ENCODE assay signal across 29 cellular contexts in genomic region chrX:35149517-35149916, GRCh38.
"Had no signal": no experiment of that assay in that cellular context is flagged by ENCODE, and none has a peak within 500 bp of the region (broad histone marks: within the 10 kb centered on the region; RNA-seq: fewer than 3 reads in every experiment).

No MANE protein-coding gene starts in this region.

- H3K4me3 ChIP-seq: stomach, suprapubic skin, testis, thoracic aorta, thyroid gland, tibial artery, tibial nerve, transverse colon, upper lobe of left lung, upper lobe of right lung, uterus, vagina had no signal

- H3K27me3 ChIP-seq: stomach, suprapubic skin, testis, thyroid gland, tibial artery, tibial nerve, transverse colon, upper lobe of left lung, upper lobe of right lung, uterus, vagina had no signal

- DNase-seq: stimulated activated CD4-positive, alpha-beta T cell treated with anti-CD3 and anti-CD28 coated beads, Interleukin-2, amount 100 ng/mL, for 48 hours; stimulated activated CD4-positive, alpha-beta T cell treated with anti-CD3 and anti-CD28 coated beads, Interleukin-4, amount 100 ng/mL, for 1 hour; stimulated activated CD4-positive, alpha-beta T cell treated with anti-CD3 and anti-CD28 coated beads, Interleukin-4, amount 100 ng/mL, for 24 hours; stimulated activated CD4-positive, alpha-beta T cell treated with anti-CD3 and anti-CD28 coated beads, Interleukin-4, amount 100 ng/mL, for 4 hours; stimulated activated CD8-positive, alpha-beta memory T cell treated with anti-CD3 and anti-CD28 coated beads, Interleukin-4, amount 100 ng/mL, for 48 hours; stimulated activated naive B cell treated with anti-CD40 and anti-IgM and Interleukin-4, amounts not matched to agents 10 μg/mL and 1 μg/mL and 100 μg/mL, for 72 hours; stimulated activated naive CD4-positive, alpha-beta T cell; stimulated activated naive CD4-positive, alpha-beta T cell treated with Interleukin-2 at 50 U/mL for 16 hours; stimulated activated naive CD8-positive, alpha-beta T cell treated with anti-CD3 and anti-CD28 coated beads, Interleukin-15, amount 100 ng/mL, for 72 hours; stimulated activated naive CD8-positive, alpha-beta T cell treated with anti-CD3 and anti-CD28 coated beads, Interleukin-15, Interleukin-2, amounts not matched to agents 100 U/mL and 50 U/mL, for 24 hours; stomach; substantia nigra; testis; tibial artery; transverse colon; trophoblast cell; upper lobe of left lung; upper lobe of right lung; uterus had no signal

- H3K36me3 Mint-ChIP-seq: stimulated activated effector memory CD8-positive, alpha-beta T cell treated with anti-CD3 and anti-CD28 coated beads, Interleukin-12 subunit alpha, Interleukin-12 subunit beta, amount 100 ng/mL, for 72 hours; stimulated activated memory B cell treated with anti-CD40 and anti-IgM and Interleukin-4, amounts not matched to agents 10 μg/mL and 1 μg/mL and 100 μg/mL, for 72 hours; stimulated activated naive B cell treated with anti-CD40 and anti-IgM and Interleukin-4, amounts not matched to agents 10 μg/mL and 1 μg/mL and 100 μg/mL, for 72 hours; type B pancreatic cell had no signal

- FAIRE-seq: urothelium cell line had no signal

- H3K9me3 ChIP-seq: stomach, suprapubic skin, testis, thoracic aorta, thyroid gland, tibial artery, tibial nerve, transverse colon, upper lobe of left lung, upper lobe of right lung, uterus, vagina had no signal

- H3K27me3 Mint-ChIP-seq: stimulated activated memory B cell treated with anti-CD40 and anti-IgM and Interleukin-4, amounts not matched to agents 10 μg/mL and 1 μg/mL and 100 μg/mL, for 72 hours; stimulated activated naive B cell treated with anti-CD40 and anti-IgM and Interleukin-4, amounts not matched to agents 10 μg/mL and 1 μg/mL and 100 μg/mL, for 72 hours; stimulated activated naive CD8-positive, alpha-beta T cell treated with anti-CD3 and anti-CD28 coated beads, Interleukin-15, amount 100 ng/mL, for 72 hours; stimulated activated naive CD8-positive, alpha-beta T cell treated with anti-CD3 and anti-CD28 coated beads, Interleukin-15, Interleukin-2, amounts not matched to agents 100 ng/mL and 50 ng/mL, for 24 hours; type B pancreatic cell had no signal

- H3K9me3 Mint-ChIP-seq: stimulated activated naive CD8-positive, alpha-beta T cell treated with anti-CD3 and anti-CD28 coated beads, Interleukin-15, amount 100 ng/mL, for 72 hours had no signal

- H3K4me1 ChIP-seq: stomach, suprapubic skin, testis, thyroid gland, tibial artery, tibial nerve, transverse colon, upper lobe of left lung, upper lobe of right lung, uterus, vagina had no signal

- H3K4me1 Mint-ChIP-seq: stimulated activated effector memory CD8-positive, alpha-beta T cell treated with anti-CD3 and anti-CD28 coated beads, Interleukin-12 subunit alpha, Interleukin-12 subunit beta, amount 100 ng/mL, for 72 hours; stimulated activated memory B cell treated with anti-CD40 and anti-IgM and Interleukin-4, amounts not matched to agents 10 μg/mL and 1 μg/mL and 100 μg/mL, for 72 hours; stimulated activated naive B cell treated with anti-CD40 and anti-IgM and Interleukin-4, amounts not matched to agents 10 μg/mL and 1 μg/mL and 100 μg/mL, for 72 hours; stimulated activated naive CD8-positive, alpha-beta T cell treated with anti-CD3 and anti-CD28 coated beads, Interleukin-15, amount 100 ng/mL, for 72 hours had no signal

- H3K36me3 ChIP-seq: stomach, suprapubic skin, thoracic aorta, thyroid gland, tibial artery, tibial nerve, transverse colon, upper lobe of left lung, upper lobe of right lung, uterus, vagina had no signal

- H3K27ac Mint-ChIP-seq: stimulated activated effector memory CD8-positive, alpha-beta T cell treated with anti-CD3 and anti-CD28 coated beads, Interleukin-12 subunit alpha, Interleukin-12 subunit beta, amount 100 ng/mL, for 72 hours; stimulated activated memory B cell treated with anti-CD40 and anti-IgM and Interleukin-4, amounts not matched to agents 10 μg/mL and 1 μg/mL and 100 μg/mL, for 72 hours; stimulated activated naive B cell treated with anti-CD40 and anti-IgM and Interleukin-4, amounts not matched to agents 10 μg/mL and 1 μg/mL and 100 μg/mL, for 72 hours; stimulated activated naive CD8-positive, alpha-beta T cell treated with anti-CD3 and anti-CD28 coated beads, Interleukin-15, amount 100 ng/mL, for 72 hours; stimulated activated naive CD8-positive, alpha-beta T cell treated with anti-CD3 and anti-CD28 coated beads, Interleukin-15, Interleukin-2, amounts not matched to agents 100 ng/mL and 50 ng/mL, for 24 hours; type B pancreatic cell had no signal

- H3K4me3 Mint-ChIP-seq: stimulated activated effector memory CD8-positive, alpha-beta T cell treated with anti-CD3 and anti-CD28 coated beads, Interleukin-12 subunit alpha, Interleukin-12 subunit beta, amount 100 ng/mL, for 72 hours; stimulated activated memory B cell treated with anti-CD40 and anti-IgM and Interleukin-4, amounts not matched to agents 10 μg/mL and 1 μg/mL and 100 μg/mL, for 72 hours; stimulated activated naive B cell treated with anti-CD40 and anti-IgM and Interleukin-4, amounts not matched to agents 10 μg/mL and 1 μg/mL and 100 μg/mL, for 72 hours; stimulated activated naive CD8-positive, alpha-beta T cell treated with anti-CD3 and anti-CD28 coated beads, Interleukin-15, amount 100 ng/mL, for 72 hours; stimulated activated naive CD8-positive, alpha-beta T cell treated with anti-CD3 and anti-CD28 coated beads, Interleukin-15, Interleukin-2, amounts not matched to agents 100 ng/mL and 50 ng/mL, for 24 hours; type B pancreatic cell had no signal

- H3K27ac ChIP-seq: stomach, suprapubic skin, testis, thoracic aorta, thyroid gland, tibial artery, tibial nerve, transverse colon, upper lobe of left lung, upper lobe of right lung, uterus, vagina had no signal
